Comparison of ENCODE assay signal across 14 cellular contexts in genomic region chr15:64524778-64525177, GRCh38.
"Had no signal": no experiment of that assay in that cellular context is flagged by ENCODE, and none has a peak within 500 bp of the region (broad histone marks: within the 10 kb centered on the region; RNA-seq: fewer than 3 reads in every experiment).

No MANE protein-coding gene starts in this region.

- H3K9me3 ChIP-seq: gastrocnemius medialis, pancreas, sigmoid colon, tibial artery had no signal

- H3K4me3 ChIP-seq: gastrocnemius medialis, pancreas, sigmoid colon, tibial artery had no signal

- ATAC-seq: activated CD4-positive, CD25-positive, alpha-beta regulatory T cell treated with anti-CD3 and anti-CD28 coated beads, Interleukin-2, amount 50 U/mL, for 24 hours; effector memory CD8-positive, alpha-beta T cell; gastrocnemius medialis; left lobe of liver; pancreas; stimulated activated memory B cell treated with anti-CD40 and anti-IgM and Interleukin-4, amounts not matched to agents 10 μg/mL and 1 μg/mL and 100 μg/mL, for 72 hours had no signal

- H3K36me3 ChIP-seq: gastrocnemius medialis, pancreas, sigmoid colon, tibial artery had no signal

- H3K27me3 ChIP-seq: gastrocnemius medialis, pancreas, sigmoid colon, tibial artery had no signal

- DNase-seq: activated CD4-positive, alpha-beta T cell treated with anti-CD3 and anti-CD28 coated beads, Interleukin-2, amount 50 U/mL, for 4 hours; activated naive CD4-positive, alpha-beta T cell treated with Interleukin-2 at 50 U/mL for 16 hours; activated T-cell treated with anti-CD3 and anti-CD28 coated beads for 4 hours; aorta; effector memory CD8-positive, alpha-beta T cell; gastrocnemius medialis; naive B cell; pancreas; sigmoid colon; T-helper 9 cell; tibial artery had no signal

- H3K27ac ChIP-seq: gastrocnemius medialis, sigmoid colon, tibial artery had no signal
